Comparison of ENCODE assay signal across 18 cellular contexts in the genomic region with DNA sequence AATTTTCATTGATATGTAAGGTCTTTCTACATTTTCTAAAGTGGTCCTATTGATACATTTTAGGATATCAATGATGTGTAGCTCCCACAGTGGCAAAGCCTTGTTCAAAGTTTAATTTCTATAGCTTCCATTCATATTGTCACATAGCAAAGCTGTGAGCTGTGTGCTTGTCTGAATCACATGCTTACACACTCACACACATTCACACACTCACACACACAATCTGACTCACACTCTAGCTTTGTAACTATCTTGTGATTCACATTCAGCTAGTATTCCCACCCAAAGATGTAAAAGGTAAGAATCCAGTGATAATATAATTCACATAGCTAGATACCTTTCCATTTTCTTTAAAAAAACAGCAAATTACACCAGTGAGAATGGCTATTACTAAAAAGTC. TPM values are rescaled to one million over a fixed set of nuclear protein-coding genes. Genes with fewer than 3 reads are reported as not detected.
DNase-seq lines count a peak whose midpoint lies in the region; ATAC-seq, FAIRE-seq and TF ChIP-seq lines count a peak whose summit lies in the region.
"Had no signal": no experiment of that assay in that cellular context is flagged by ENCODE, and none has a peak within 500 bp of the region (broad histone marks: within the 10 kb centered on the region; RNA-seq: fewer than 3 reads in every experiment).

No MANE protein-coding gene starts in this region.

- H3K4me2 ChIP-seq in endothelial cell of umbilical vein (ENCODE audit: insufficient read depth, low read length) = no peak overlapping the region
- H3K4me2 ChIP-seq in smooth muscle cell = no peak overlapping the region

- H3K9me1 ChIP-seq in endothelial cell of umbilical vein (replicated peaks; ENCODE audit: control insufficient read depth, extremely low read depth, insufficient read depth, low read length) = no peaks in the 10 kb centered on the region

- peak; percentile 76 for FAIRE-seq in D721Med (lab: Jason Lieb, UNC)
- no peak for FAIRE-seq in endothelial cell of umbilical vein (lab: Jason Lieb, UNC)
- FAIRE-seq: A204.1, H1 had no signal

- H3K79me2 ChIP-seq in endothelial cell of umbilical vein (ENCODE audit: control insufficient read depth, insufficient read depth, low read length) = peaks cover 14% of the 10 kb centered on the region
- H3K79me2 ChIP-seq in smooth muscle cell (ENCODE audit: low read depth) = no peaks in the 10 kb centered on the region

- H3K9me3 ChIP-seq in endothelial cell of umbilical vein (replicated peaks; ENCODE audit: control insufficient read depth, insufficient read depth, low read length) (no peaks in the 10 kb centered on the region), smooth muscle cell (replicated peaks; ENCODE audit: low read depth) (no peaks in the 10 kb centered on the region), mucosa of descending colon (no peaks in the 10 kb centered on the region)

- no peak for TF ChIP-seq POLR2A in endothelial cell of umbilical vein (IDR thresholded peaks at IDR 0.05; ENCODE audit: low read depth, low read length)

- POLR2A ChIA-PET in endothelial cell of umbilical vein (lab: Charles Lee) = no interaction called here

- ATAC-seq in foreskin keratinocyte (peak; percentile 74), mucosa of descending colon (no peak)

- TF ChIP-seq CTCF in D721Med (IDR thresholded peaks at IDR 0.05; ENCODE audit: insufficient read depth, missing control alignments) = no peak
- no peak for TF ChIP-seq CTCF in endothelial cell of umbilical vein (IDR thresholded peaks at IDR 0.05; ENCODE audit: extremely low read depth in 1 of 2, insufficient read depth in 1 of 2, low read depth in 1 of 2, low read length in 2 of 2)
- TF ChIP-seq CTCF in foreskin keratinocyte (conservative IDR thresholded peaks at IDR 0.05) = no peak
- TF ChIP-seq CTCF in smooth muscle cell (IDR thresholded peaks at IDR 0.05; ENCODE audit: borderline replicate concordance, insufficient read depth, poor library complexity, severe bottlenecking) = no peak
- TF ChIP-seq CTCF in mucosa of descending colon (IDR thresholded peaks at IDR 0.05) = no peak

- H3K9ac ChIP-seq in endothelial cell of umbilical vein (replicated peaks; ENCODE audit: extremely low read depth, insufficient read depth, low read length) = no peak overlapping the region
- no peak overlapping the region for H3K9ac ChIP-seq in smooth muscle cell (ENCODE audit: low read depth)

- H3K4me1 ChIP-seq in endothelial cell of umbilical vein (ENCODE audit: control insufficient read depth, extremely low read depth, insufficient read depth, low read length) (no peaks in the 10 kb centered on the region), foreskin keratinocyte (peaks cover 5% of the 10 kb centered on the region), smooth muscle cell (ENCODE audit: low read depth) (no peaks in the 10 kb centered on the region), mucosa of descending colon (ENCODE audit: low read depth) (no peaks in the 10 kb centered on the region)

- H3K4me3 ChIP-seq in endothelial cell of umbilical vein (replicated peaks in 1 of 3; ENCODE audit: insufficient read depth in 1 of 3, low read depth in 1 of 3, low read length in 3 of 3) = no peak overlapping the region
- no peak overlapping the region for H3K4me3 ChIP-seq in smooth muscle cell
- no peak overlapping the region for H3K4me3 ChIP-seq in mucosa of descending colon

- H3K36me3 ChIP-seq in endothelial cell of umbilical vein (ENCODE audit: control insufficient read depth in 2 of 2, extremely low read depth in 1 of 2, insufficient read depth in 2 of 2, low read length in 2 of 2) (peaks cover 4 to 15% of the 10 kb centered on the region in 2 experiments), smooth muscle cell (ENCODE audit: low read depth) (peaks cover 8% of the 10 kb centered on the region), mucosa of descending colon (ENCODE audit: low read depth) (no peaks in the 10 kb centered on the region)

- no TSS peak for BruUV-seq in endothelial cell of umbilical vein (replicated peaks; lab: Mats Ljungman, UMichigan)

- H2AFZ ChIP-seq in endothelial cell of umbilical vein (ENCODE audit: low read depth, low read length) (no peak overlapping the region), smooth muscle cell (ENCODE audit: low read depth) (no peak overlapping the region)

- no peak for DNase-seq in D721Med (ENCODE audit: insufficient read length, low spot score)
- peak; percentile 34 for DNase-seq in HT1080 (ENCODE audit: low read depth)
- DNase-seq in endothelial cell of umbilical vein (ENCODE audit: low read depth, low spot score) = no peak
- peak; percentile 40 to 72 for DNase-seq in foreskin keratinocyte
- DNase-seq in NCI-H1417 treated with DMSO at 0.1 percent for 48 hours (lab: John Stamatoyannopoulos, UW) = no peak
- no peak for DNase-seq in smooth muscle cell (lab: John Stamatoyannopoulos, UW; ENCODE audit: unreplicated experiment)
- DNase-seq in NCI-H774 (lab: John Stamatoyannopoulos, UW) = no peak
- no peak for DNase-seq in mucosa of descending colon
- DNase-seq: C1 segment of cervical spinal cord; Kasumi-1; NCI-H1105 treated with DMSO at 0.1 percent for 48 hours; NCI-H187; NCI-H526 treated with DMSO at 0.1 percent for 48 hours; NK-92 treated with Interleukin-12 subunit alpha and Interleukin-12 subunit beta, amount 100 ng/mL, for 24 hours; OCI-M1; RPMI8226 had no signal

- intact Hi-C loops in endothelial cell of umbilical vein (cut with micrococcal nuclease) = no loop called here
- intact Hi-C loops in mucosa of descending colon (cut with DNase I, micrococcal nuclease) = no loop called here

- dilution Hi-C loops in endothelial cell of umbilical vein (cut with MboI; ENCODE audit: extremely low pct_ligation_motif_present, low sequenced_read_pairs) = no loop called here

- H3K27ac ChIP-seq in endothelial cell of umbilical vein (ENCODE audit: insufficient read depth, low read depth, low read length) (no peak overlapping the region), foreskin keratinocyte (no peak overlapping the region), smooth muscle cell (ENCODE audit: low read depth) (no peak overlapping the region)

- H4K20me1 ChIP-seq in endothelial cell of umbilical vein (replicated peaks; ENCODE audit: control insufficient read depth, extremely low read depth, insufficient read depth, low read length) (peaks cover 4% of the 10 kb centered on the region), smooth muscle cell (ENCODE audit: low read depth) (no peaks in the 10 kb centered on the region)

- CTCF ChIA-PET in endothelial cell of umbilical vein (lab: Charles Lee) = interaction anchor here (0.8 to 1.5 kb wide), 6 partner anchors 10 to 233 kb away, joined by 3 to 5 read pairs (median 3); no protein-coding TSS in a partner anchor

- no peaks in the 10 kb centered on the region for H3F3A ChIP-seq in smooth muscle cell (ENCODE audit: low read depth)

- H3K27me3 ChIP-seq in endothelial cell of umbilical vein (ENCODE audit: control insufficient read depth in 2 of 2, insufficient read depth in 2 of 2, low read length in 2 of 2) (no peaks in the 10 kb centered on the region), foreskin keratinocyte (no peaks in the 10 kb centered on the region), smooth muscle cell (ENCODE audit: low read depth) (no peaks in the 10 kb centered on the region)

TF ChIP-seq in endothelial cell of umbilical vein, 7 proteins besides CTCF, POLR2A, EP300 and RAD21:
- peak; percentile 23 for TF ChIP-seq FOS (IDR thresholded peaks at IDR 0.05; ENCODE audit: borderline replicate concordance, insufficient read depth, low read length)
- TF ChIP-seq GATA2 (IDR thresholded peaks at IDR 0.05; ENCODE audit: insufficient read depth, insufficient read length, low read depth, low read length) = no peak
TF ChIP-seq in endothelial cell of umbilical vein: peak in this region for 1.

RNA-seq across cellular contexts. Expression of gene MAPRE2, which starts 58.7 kb away (rescaled TPM):
- total RNA-seq in HT1080 (2014; rRNA removed; shearing (Covaris generic)) = 10.3 and 14.8 TPM in 2 replicates
- 10.7 and 12.6 TPM in 2 replicates for polyA plus RNA-seq in HT1080 (2015; cell fraction: cytosol; rRNA removed)
- polyA plus RNA-seq in HT1080 (2015; cell fraction: nucleus; rRNA removed) = 18.4 and 18.7 TPM in 2 replicates
- 111 and 117 TPM in 2 replicates for total RNA-seq in endothelial cell of umbilical vein
- polyA plus RNA-seq in endothelial cell of umbilical vein = 141 and 148 TPM in 2 replicates
- 144 and 152 TPM in 2 replicates for polyA plus RNA-seq in endothelial cell of umbilical vein (2011; cell fraction: cytosol; rRNA removed)
- polyA plus RNA-seq in endothelial cell of umbilical vein (2011; cell fraction: nucleus; rRNA removed) = 140 and 156 TPM in 2 replicates
- polyA plus RNA-seq in endothelial cell of umbilical vein (2012) = 85.6 and 119 TPM in 2 replicates
- 256 and 277 TPM in 2 replicates for polyA minus RNA-seq in endothelial cell of umbilical vein
- polyA minus RNA-seq in endothelial cell of umbilical vein (2011; cell fraction: cytosol; rRNA and poly(A)+ RNA removed) = 18.7 TPM
- polyA minus RNA-seq in endothelial cell of umbilical vein (2011; cell fraction: nucleus; rRNA and poly(A)+ RNA removed) = 306 and 317 TPM in 2 replicates
- total RNA-seq in foreskin keratinocyte = 8.0 and 11.0 TPM in 2 replicates
- 4.4 and 4.5 TPM in 2 replicates for polyA plus RNA-seq in foreskin keratinocyte
- total RNA-seq in smooth muscle cell = 21.8 and 24.9 TPM in 2 replicates
- polyA plus RNA-seq in smooth muscle cell = 10.5 and 11.2 TPM in 2 replicates
- total RNA-seq in mucosa of descending colon = 10 to 100 TPM; 26.4 to 31.3 (median 27.3) TPM

Comparison
In these comparisons a context has a peak if more than half of its experiments do, and no peak if none do; other contexts are left out.
1. DNase-seq: peak in HT1080 (single experiment) and foreskin keratinocyte (2 of 2); none in D721Med (single experiment), endothelial cell of umbilical vein (single experiment), NCI-H1417 treated with DMSO at 0.1 percent for 48 hours (single experiment), smooth muscle cell (single experiment), NCI-H774 (single experiment) and mucosa of descending colon (0 of 3).